Comparison of ENCODE assay signal across 7 cellular contexts in genomic region chr20:61823242-61823641, GRCh38.
"Had no signal": no experiment of that assay in that cellular context is flagged by ENCODE, and none has a peak within 500 bp of the region (broad histone marks: within the 10 kb centered on the region; RNA-seq: fewer than 3 reads in every experiment).

No MANE protein-coding gene starts in this region.

- ATAC-seq: HCT116, K562 had no signal

- H3K27ac ChIP-seq: GM23248 had no signal

- H3K4me1 ChIP-seq: HAP-1 had no signal

- H3K9ac ChIP-seq: GM23248 had no signal

- H3K36me3 ChIP-seq: HAP-1 had no signal

- H2AFZ ChIP-seq: GM23248 had no signal

- DNase-seq: GM23248, GOT3, H7, IMR-90 had no signal

- H3K4me3 ChIP-seq: GM23248, HAP-1, K562 had no signal

- H3K9me3 ChIP-seq: HAP-1 had no signal

- FAIRE-seq: K562 had no signal
